Comparison of ENCODE assay signal across 9 cellular contexts in genomic region chr11:34068098-34068497, GRCh38. TPM values are rescaled to one million over a fixed set of nuclear protein-coding genes. Genes with fewer than 3 reads are reported as not detected.
A peak's percentile ranks its signal among the peaks of the same experiment; 100 is the strongest.
DNase-seq lines count a peak whose midpoint lies in the region; ATAC-seq, FAIRE-seq and TF ChIP-seq lines count a peak whose summit lies in the region.
"Had no signal": no experiment of that assay in that cellular context is flagged by ENCODE, and none has a peak within 500 bp of the region (broad histone marks: within the 10 kb centered on the region; RNA-seq: fewer than 3 reads in every experiment).

No MANE protein-coding gene starts in this region.

- H3K4me1 ChIP-seq in tibial nerve: peaks cover 0 to 80% (median 14%) of the 10 kb centered on the region in 4 donors

- 11 to 25% methylated on average over 2 of the region's 2 CpGs for WGBS in tibial nerve, 2 donors

- no peak for DNase-seq in GM12891 (ENCODE audit: insufficient read length, low spot score)
- peak; percentile 3 for DNase-seq in NCI-H446 treated with DMSO at 0.1 percent for 48 hours (lab: John Stamatoyannopoulos, UW)
- DNase-seq in dermis blood vessel endothelial cell: peak; percentile 93
- DNase-seq in non-pigmented ciliary epithelial cell (ENCODE audit: low read depth): peak; percentile 27
- DNase-seq in AG20443 (ENCODE audit: low spot score): no peak
- DNase-seq in NCI-H1048 (lab: John Stamatoyannopoulos, UW): no peak
- DNase-seq in tibial nerve (ENCODE audit: low spot score in 2 of 2): no peak
- DNase-seq: NCI-H748 treated with DMSO at 0.1 percent for 48 hours had no signal

- no peak for ATAC-seq in GM21423 (IDR thresholded peaks at IDR 0.05; ENCODE audit: unreplicated experiment)

- TF ChIP-seq POLR2A in GM12891 (IDR thresholded peaks at IDR 0.05; ENCODE audit: low read depth, low read length) (no peak), tibial nerve (IDR thresholded peaks at IDR 0.05) (no peak)

- TF ChIP-seq EP300 in tibial nerve (IDR thresholded peaks at IDR 0.05): no peak

- FAIRE-seq in GM12891 (lab: Jason Lieb, UNC): no peak

- H3K9me3 ChIP-seq in tibial nerve: no peaks in the 10 kb centered on the region

- H3K27ac ChIP-seq in tibial nerve: no peak overlapping the region

- no peak for TF ChIP-seq CTCF in tibial nerve (IDR thresholded peaks at IDR 0.05)

- no peaks in the 10 kb centered on the region for H3K27me3 ChIP-seq in tibial nerve

- no peak overlapping the region for H3K4me3 ChIP-seq in tibial nerve

- peaks cover 0 to 16% (median 1%) of the 10 kb centered on the region in 3 donors for H3K36me3 ChIP-seq in tibial nerve

TF ChIP-seq in GM12891, 5 proteins besides CTCF, POLR2A, EP300 and RAD21:
- TF ChIP-seq POLR2AphosphoS5 (IDR thresholded peaks at IDR 0.05; ENCODE audit: low read depth, low read length) (peak; percentile 21; the same call in 1 of the 2 replicates), PAX5 (IDR thresholded peaks at IDR 0.05; ENCODE audit: insufficient read depth, low read length, severe bottlenecking) (no peak)

RNA-seq across cellular contexts. Expression of gene CAPRIN1, which starts 16.6 kb away (rescaled TPM):
- 110 TPM for polyA plus RNA-seq in GM12891 (2012; ENCODE audit: low read depth, missing spikeins)
- 171 and 319 TPM in 2 replicates for total RNA-seq in dermis blood vessel endothelial cell
- total RNA-seq in tibial nerve: 100 to 1,000 TPM; 121 to 167 (median 150) TPM

RNA-seq across cellular contexts. Expression of gene NAT10, which starts 37.3 kb away (rescaled TPM):
- 54.5 TPM for polyA plus RNA-seq in GM12891 (2012; ENCODE audit: low read depth, missing spikeins)
- total RNA-seq in dermis blood vessel endothelial cell (12.1 and 28.1 TPM in 2 replicates), tibial nerve (10 to 100 TPM; 34.3 to 41.4 (median 38.7) TPM)

Comparison
In these comparisons a context has a peak if more than half of its experiments do, and no peak if none do; other contexts are left out.
1. DNase-seq: peak in NCI-H446 treated with DMSO at 0.1 percent for 48 hours (single experiment), dermis blood vessel endothelial cell (single experiment) and non-pigmented ciliary epithelial cell (single experiment); none in GM12891 (single experiment), AG20443 (single experiment), NCI-H1048 (single experiment) and tibial nerve (0 of 2).